Comparison of ENCODE assay signal across 14 cellular contexts in genomic region chr21:32192291-32192690, GRCh38.
DNase-seq lines count a peak whose midpoint lies in the region; ATAC-seq and TF ChIP-seq lines count a peak whose summit lies in the region.
"Had no signal": no experiment of that assay in that cellular context is flagged by ENCODE, and none has a peak within 500 bp of the region (broad histone marks: within the 10 kb centered on the region; RNA-seq: fewer than 3 reads in every experiment).

No MANE protein-coding gene starts in this region.

- no peaks in the 10 kb centered on the region for H3K27me3 Mint-ChIP-seq in neural crest cell (ENCODE audit: low read depth)

- no peak for ATAC-seq in stimulated activated effector memory CD8-positive, alpha-beta T cell treated with anti-CD3 and anti-CD28 coated beads, Interleukin-12 subunit alpha, Interleukin-12 subunit beta, amount 100 ng/mL, for 72 hours
- ATAC-seq in HG03439 (IDR thresholded peaks at IDR 0.05; ENCODE audit: unreplicated experiment) = no peak
- ATAC-seq: CD8-positive, alpha-beta T cell; GM12878 had no signal

- H3K4me3 Mint-ChIP-seq in neural crest cell = no peak overlapping the region
- H3K4me3 Mint-ChIP-seq in stimulated activated effector memory CD8-positive, alpha-beta T cell treated with anti-CD3 and anti-CD28 coated beads, Interleukin-12 subunit alpha, Interleukin-12 subunit beta, amount 100 ng/mL, for 72 hours = no peak overlapping the region
- H3K4me3 Mint-ChIP-seq: B cell; CD8-positive, alpha-beta T cell; H9 had no signal

- no peaks in the 10 kb centered on the region for H3K36me3 Mint-ChIP-seq in neural crest cell (ENCODE audit: low read depth)
- H3K36me3 Mint-ChIP-seq in stimulated activated effector memory CD8-positive, alpha-beta T cell treated with anti-CD3 and anti-CD28 coated beads, Interleukin-12 subunit alpha, Interleukin-12 subunit beta, amount 100 ng/mL, for 72 hours = no peaks in the 10 kb centered on the region
- H3K36me3 Mint-ChIP-seq: CD8-positive, alpha-beta T cell had no signal

- DNase-seq in ecto neural progenitor cell (ENCODE audit: low spot score) (peak; percentile 30), neural crest cell (ENCODE audit: low read depth, low spot score) (no peak), DMS53 (lab: John Stamatoyannopoulos, UW) (no peak), NCI-H187 (lab: John Stamatoyannopoulos, UW) (no peak)
- peak in 1 of 2 donors; percentile 41 for DNase-seq in stimulated activated effector memory CD8-positive, alpha-beta T cell treated with anti-CD3 and anti-CD28 coated beads, Interleukin-12 subunit alpha, Interleukin-12 subunit beta, amount 100 ng/mL, for 72 hours (ENCODE audit: low spot score in 2 of 2)
- DNase-seq: Calu3; CD8-positive, alpha-beta T cell; DND-41; EL; H9; IMR-90 had no signal

- H3K9me3 Mint-ChIP-seq in neural crest cell = no peaks in the 10 kb centered on the region
- no peaks in the 10 kb centered on the region for H3K9me3 Mint-ChIP-seq in stimulated activated effector memory CD8-positive, alpha-beta T cell treated with anti-CD3 and anti-CD28 coated beads, Interleukin-12 subunit alpha, Interleukin-12 subunit beta, amount 100 ng/mL, for 72 hours
- H3K9me3 Mint-ChIP-seq: CD8-positive, alpha-beta T cell; H9 had no signal

- H3K4me1 Mint-ChIP-seq in neural crest cell = peaks cover 10% of the 10 kb centered on the region
- H3K4me1 Mint-ChIP-seq in stimulated activated effector memory CD8-positive, alpha-beta T cell treated with anti-CD3 and anti-CD28 coated beads, Interleukin-12 subunit alpha, Interleukin-12 subunit beta, amount 100 ng/mL, for 72 hours = no peaks in the 10 kb centered on the region
- H3K4me1 Mint-ChIP-seq: B cell had no signal

- peak overlapping the region; percentile 95 for H3K27ac Mint-ChIP-seq in neural crest cell (ENCODE audit: unreplicated experiment)
- peak overlapping the region; percentile 39 for H3K27ac Mint-ChIP-seq in stimulated activated effector memory CD8-positive, alpha-beta T cell treated with anti-CD3 and anti-CD28 coated beads, Interleukin-12 subunit alpha, Interleukin-12 subunit beta, amount 100 ng/mL, for 72 hours
- H3K27ac Mint-ChIP-seq: B cell; CD8-positive, alpha-beta T cell; H9 had no signal

- no peak for TF ChIP-seq CTCF in neural crest cell (conservative IDR thresholded peaks at IDR 0.05)
